In genomic region chr9:63813391-63814021, GRCh38 we compare ENCODE assay signal across 7 cellular contexts.
DNase-seq lines count a peak whose midpoint lies in the region; ATAC-seq and TF ChIP-seq lines count a peak whose summit lies in the region.
"Not testable (repeated sequence)": the region's sequence is repeated elsewhere in the genome, so short reads cannot be mapped to it uniquely, and the experiment has no call there.

No MANE protein-coding gene starts in this region.

- H3K4ac ChIP-seq in mesendoderm (ENCODE audit: low read depth, low read length), result not testable (repeated sequence)

- H3K36me3 ChIP-seq in Karpas-422 (ENCODE audit: insufficient read depth, low read length); mesendoderm (ENCODE audit: control insufficient read depth, insufficient read depth, low read length): not testable (repeated sequence)

- H3K9me2 ChIP-seq in Karpas-422 (replicated peaks; ENCODE audit: insufficient read depth, low read length), result not testable (repeated sequence)

- CTCF ChIA-PET in activated CD4-positive, alpha-beta memory T cell treated with anti-CD3 and anti-CD28 coated beads, Interleukin-2, amount 10 ng/mL, durations not matched to agents 7 days and 5 days (lab: Charles Lee), result not testable (repeated sequence)

- peak overlapping the region; percentile 64 for H3K56ac ChIP-seq in mesendoderm (ENCODE audit: low read length)

- H4K20me1 ChIP-seq in Karpas-422 (ENCODE audit: insufficient read depth, low read depth, low read length), result not testable (repeated sequence)

- H3K27me3 Mint-ChIP-seq in activated CD4-positive, alpha-beta memory T cell treated with anti-CD3 and anti-CD28 coated beads, Interleukin-2, amount 10 ng/mL, durations not matched to agents 7 days and 5 days, result peaks cover 16% of the 10 kb centered on the region
- not testable (repeated sequence) for H3K27me3 Mint-ChIP-seq in central memory CD8-positive, alpha-beta T cell
- H3K27me3 Mint-ChIP-seq in stimulated activated naive CD8-positive, alpha-beta T cell treated with anti-CD3 and anti-CD28 coated beads, Interleukin-15, Interleukin-2, amounts not matched to agents 100 ng/mL and 50 ng/mL, for 24 hours, result peaks cover 15% of the 10 kb centered on the region

- not testable (repeated sequence) for H4K8ac ChIP-seq in mesendoderm (ENCODE audit: low read depth, low read length)

- not testable (repeated sequence) for H3K79me1 ChIP-seq in mesendoderm (ENCODE audit: low read length)

- H2BK5ac ChIP-seq in mesendoderm (ENCODE audit: low read length), result not testable (repeated sequence)

- H3K27ac ChIP-seq in Karpas-422 (ENCODE audit: low read length); mesendoderm (ENCODE audit: low read depth, low read length): not testable (repeated sequence)

- not testable (repeated sequence) for H3K23ac ChIP-seq in mesendoderm (ENCODE audit: low read length)

- H4K5ac ChIP-seq in mesendoderm (ENCODE audit: low read length), result not testable (repeated sequence)

- POLR2A ChIA-PET in activated CD4-positive, alpha-beta memory T cell treated with anti-CD3 and anti-CD28 coated beads, Interleukin-2, amount 10 ng/mL, durations not matched to agents 7 days and 5 days (lab: Charles Lee), result not testable (repeated sequence)

- H3K9me3 ChIP-seq in Karpas-422 (ENCODE audit: low read length), result not testable (repeated sequence)

- peaks cover 14% of the 10 kb centered on the region for H3K4me1 ChIP-seq in Karpas-422 (ENCODE audit: low read length)
- H3K4me1 ChIP-seq in mesendoderm (ENCODE audit: control insufficient read depth, low read depth, low read length), result not testable (repeated sequence)

- H3K18ac ChIP-seq in mesendoderm (ENCODE audit: low read length), result not testable (repeated sequence)

- peak overlapping the region; percentile 22 for H3K4me3 Mint-ChIP-seq in activated CD4-positive, alpha-beta memory T cell treated with anti-CD3 and anti-CD28 coated beads, Interleukin-2, amount 10 ng/mL, durations not matched to agents 7 days and 5 days
- peak overlapping the region; percentile 33 for H3K4me3 Mint-ChIP-seq in central memory CD8-positive, alpha-beta T cell
- peak overlapping the region; percentile 10 for H3K4me3 Mint-ChIP-seq in stimulated activated naive CD8-positive, alpha-beta T cell treated with anti-CD3 and anti-CD28 coated beads, Interleukin-15, Interleukin-2, amounts not matched to agents 100 ng/mL and 50 ng/mL, for 24 hours

- peak overlapping the region; percentile 29 for H3K4me2 ChIP-seq in Karpas-422 (ENCODE audit: low read depth, low read length, poor library complexity, severe bottlenecking)
- H3K4me2 ChIP-seq in mesendoderm (ENCODE audit: low read length), result not testable (repeated sequence)

- DNase-seq in Karpas-422; activated CD4-positive, alpha-beta memory T cell treated with anti-CD3 and anti-CD28 coated beads, Interleukin-2, amount 10 ng/mL, durations not matched to agents 7 days and 5 days; central memory CD8-positive, alpha-beta T cell (ENCODE audit: low spot score in 2 of 2); mesendoderm: not testable (repeated sequence)
- DNase-seq in left ventricle myocardium superior, result peak; percentile 34

- H3K4me1 Mint-ChIP-seq in activated CD4-positive, alpha-beta memory T cell treated with anti-CD3 and anti-CD28 coated beads, Interleukin-2, amount 10 ng/mL, durations not matched to agents 7 days and 5 days, result peaks cover 17% of the 10 kb centered on the region
- peaks cover 22% of the 10 kb centered on the region for H3K4me1 Mint-ChIP-seq in central memory CD8-positive, alpha-beta T cell
- H3K4me1 Mint-ChIP-seq in stimulated activated naive CD8-positive, alpha-beta T cell treated with anti-CD3 and anti-CD28 coated beads, Interleukin-15, Interleukin-2, amounts not matched to agents 100 ng/mL and 50 ng/mL, for 24 hours (ENCODE audit: low read depth), result peaks cover 17% of the 10 kb centered on the region

- H2BK120ac ChIP-seq in mesendoderm (ENCODE audit: low read depth, low read length), result not testable (repeated sequence)

- H3K79me2 ChIP-seq in Karpas-422 (ENCODE audit: low read length); mesendoderm (ENCODE audit: control insufficient read depth, insufficient read depth, low read length): not testable (repeated sequence)

- ATAC-seq in central memory CD8-positive, alpha-beta T cell (replicated peaks; ENCODE audit: extremely low read depth, poor library complexity, severe bottlenecking); left ventricle myocardium superior: not testable (repeated sequence)

- not testable (repeated sequence) for H3K36me3 Mint-ChIP-seq in activated CD4-positive, alpha-beta memory T cell treated with anti-CD3 and anti-CD28 coated beads, Interleukin-2, amount 10 ng/mL, durations not matched to agents 7 days and 5 days (ENCODE audit: low read depth); stimulated activated naive CD8-positive, alpha-beta T cell treated with anti-CD3 and anti-CD28 coated beads, Interleukin-15, Interleukin-2, amounts not matched to agents 100 ng/mL and 50 ng/mL, for 24 hours (ENCODE audit: low read depth)
- H3K36me3 Mint-ChIP-seq in central memory CD8-positive, alpha-beta T cell (ENCODE audit: insufficient read depth), result peaks cover 15% of the 10 kb centered on the region

- H3K9ac ChIP-seq in Karpas-422 (ENCODE audit: low read length), result peak overlapping the region; percentile 33; the same call in 1 of the 2 replicates
- not testable (repeated sequence) for H3K9ac ChIP-seq in mesendoderm (ENCODE audit: low read length)

- not testable (repeated sequence) for H3K27ac Mint-ChIP-seq in activated CD4-positive, alpha-beta memory T cell treated with anti-CD3 and anti-CD28 coated beads, Interleukin-2, amount 10 ng/mL, durations not matched to agents 7 days and 5 days; stimulated activated naive CD8-positive, alpha-beta T cell treated with anti-CD3 and anti-CD28 coated beads, Interleukin-15, Interleukin-2, amounts not matched to agents 100 ng/mL and 50 ng/mL, for 24 hours
- H3K27ac Mint-ChIP-seq in central memory CD8-positive, alpha-beta T cell (ENCODE audit: low read depth), result peak overlapping the region; percentile 19

- H2AFZ ChIP-seq in Karpas-422 (ENCODE audit: low read length), result not testable (repeated sequence)

- not testable (repeated sequence) for H3K27me3 ChIP-seq in Karpas-422 (ENCODE audit: low read length); mesendoderm (ENCODE audit: insufficient read depth, low read length, poor library complexity)

- intact Hi-C loops in left ventricle myocardium superior (cut with micrococcal nuclease), result not testable (repeated sequence)

- TF ChIP-seq CTCF in GM12875 (IDR thresholded peaks at IDR 0.05; ENCODE audit: borderline replicate concordance, insufficient read depth, low read depth, low read length), result not testable (repeated sequence)

- H3K9me3 Mint-ChIP-seq in activated CD4-positive, alpha-beta memory T cell treated with anti-CD3 and anti-CD28 coated beads, Interleukin-2, amount 10 ng/mL, durations not matched to agents 7 days and 5 days, result peaks cover 16% of the 10 kb centered on the region
- H3K9me3 Mint-ChIP-seq in central memory CD8-positive, alpha-beta T cell, result peaks cover 13% of the 10 kb centered on the region
- not testable (repeated sequence) for H3K9me3 Mint-ChIP-seq in stimulated activated naive CD8-positive, alpha-beta T cell treated with anti-CD3 and anti-CD28 coated beads, Interleukin-15, Interleukin-2, amounts not matched to agents 100 ng/mL and 50 ng/mL, for 24 hours

- not testable (repeated sequence) for H2AK5ac ChIP-seq in mesendoderm (ENCODE audit: low read length)

- WGBS in mesendoderm (ENCODE audit: extremely low coverage, insufficient coverage, low lambda C conversion rate), result no CpG with 5 or more reads among the region's 39 CpGs

- not testable (repeated sequence) for H2BK15ac ChIP-seq in mesendoderm (replicated peaks; ENCODE audit: low read depth)

- H3K4me3 ChIP-seq in GM12875 (ENCODE audit: low read depth, low read length), result peak overlapping the region; percentile 26
- H3K4me3 ChIP-seq in Karpas-422 (ENCODE audit: low read length), result peak overlapping the region; percentile 32; the same call in 1 of the 2 replicates
- H3K4me3 ChIP-seq in mesendoderm (ENCODE audit: low read length), result not testable (repeated sequence)
